ENCODE assay signal across 28 cellular contexts in the genomic region with DNA sequence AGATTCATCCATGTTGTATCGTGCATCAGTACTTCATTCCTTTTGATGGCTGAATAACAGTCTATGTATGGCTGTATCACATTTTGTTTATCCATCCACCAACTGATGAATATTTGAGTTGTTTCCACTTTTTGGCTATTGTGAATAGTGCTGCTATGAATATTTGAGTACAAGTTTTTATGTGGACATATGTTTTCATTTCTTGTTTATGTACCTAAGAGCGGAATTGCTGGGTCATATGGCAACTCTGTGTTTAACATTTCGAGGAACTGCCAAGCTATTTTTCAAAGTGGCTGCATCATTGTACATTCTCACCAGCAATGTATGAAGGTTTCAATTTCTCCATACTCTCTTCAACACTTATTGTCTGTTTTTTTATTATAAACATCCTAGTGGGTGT.
"Had no signal": no experiment of that assay in that cellular context is flagged by ENCODE, and none has a peak within 500 bp of the region (broad histone marks: within the 10 kb centered on the region; RNA-seq: fewer than 3 reads in every experiment).

No MANE protein-coding gene starts in this region.

- H3K4me3 Mint-ChIP-seq: stimulated activated effector memory CD8-positive, alpha-beta T cell treated with anti-CD3 and anti-CD28 coated beads, Interleukin-12 subunit alpha, Interleukin-12 subunit beta, amount 100 ng/mL, for 72 hours; stimulated activated memory B cell treated with anti-CD40 and anti-IgM and Interleukin-4, amounts not matched to agents 10 μg/mL and 1 μg/mL and 100 μg/mL, for 72 hours; stimulated activated naive B cell treated with anti-CD40 and anti-IgM and Interleukin-4, amounts not matched to agents 10 μg/mL and 1 μg/mL and 100 μg/mL, for 72 hours; stimulated activated naive CD8-positive, alpha-beta T cell treated with anti-CD3 and anti-CD28 coated beads, Interleukin-15, amount 100 ng/mL, for 72 hours; stimulated activated naive CD8-positive, alpha-beta T cell treated with anti-CD3 and anti-CD28 coated beads, Interleukin-15, Interleukin-2, amounts not matched to agents 100 ng/mL and 50 ng/mL, for 24 hours; type B pancreatic cell had no signal

- H3K9me3 Mint-ChIP-seq: stimulated activated effector memory CD8-positive, alpha-beta T cell treated with anti-CD3 and anti-CD28 coated beads, Interleukin-12 subunit alpha, Interleukin-12 subunit beta, amount 100 ng/mL, for 72 hours; stimulated activated memory B cell treated with anti-CD40 and anti-IgM and Interleukin-4, amounts not matched to agents 10 μg/mL and 1 μg/mL and 100 μg/mL, for 72 hours; stimulated activated naive B cell treated with anti-CD40 and anti-IgM and Interleukin-4, amounts not matched to agents 10 μg/mL and 1 μg/mL and 100 μg/mL, for 72 hours; stimulated activated naive CD8-positive, alpha-beta T cell treated with anti-CD3 and anti-CD28 coated beads, Interleukin-15, amount 100 ng/mL, for 72 hours; stimulated activated naive CD8-positive, alpha-beta T cell treated with anti-CD3 and anti-CD28 coated beads, Interleukin-15, Interleukin-2, amounts not matched to agents 100 ng/mL and 50 ng/mL, for 24 hours; type B pancreatic cell had no signal

- H3K27me3 ChIP-seq: stomach, suprapubic skin, testis, thyroid gland, tibial artery, tibial nerve, transverse colon, upper lobe of left lung, upper lobe of right lung, uterus, vagina had no signal

- H3K27me3 Mint-ChIP-seq: stimulated activated memory B cell treated with anti-CD40 and anti-IgM and Interleukin-4, amounts not matched to agents 10 μg/mL and 1 μg/mL and 100 μg/mL, for 72 hours; stimulated activated naive B cell treated with anti-CD40 and anti-IgM and Interleukin-4, amounts not matched to agents 10 μg/mL and 1 μg/mL and 100 μg/mL, for 72 hours; stimulated activated naive CD8-positive, alpha-beta T cell treated with anti-CD3 and anti-CD28 coated beads, Interleukin-15, amount 100 ng/mL, for 72 hours; stimulated activated naive CD8-positive, alpha-beta T cell treated with anti-CD3 and anti-CD28 coated beads, Interleukin-15, Interleukin-2, amounts not matched to agents 100 ng/mL and 50 ng/mL, for 24 hours; type B pancreatic cell had no signal

- H3K36me3 ChIP-seq: stomach, suprapubic skin, thoracic aorta, thyroid gland, tibial artery, tibial nerve, transverse colon, upper lobe of left lung, upper lobe of right lung, uterus, vagina had no signal

- H3K4me1 ChIP-seq: testis, uterus had no signal

- ATAC-seq: stimulated activated effector memory CD8-positive, alpha-beta T cell treated with anti-CD3 and anti-CD28 coated beads, Interleukin-12 subunit alpha, Interleukin-12 subunit beta, amount 100 ng/mL, for 72 hours; stimulated activated memory B cell treated with anti-CD40 and anti-IgM and Interleukin-4, amounts not matched to agents 10 μg/mL and 1 μg/mL and 100 μg/mL, for 72 hours; stimulated activated naive B cell treated with anti-CD40 and anti-IgM and Interleukin-4, amounts not matched to agents 10 μg/mL and 1 μg/mL and 100 μg/mL, for 72 hours; stimulated activated naive CD8-positive, alpha-beta T cell treated with anti-CD3 and anti-CD28 coated beads, Interleukin-15, amount 100 ng/mL, for 72 hours; stimulated activated naive CD8-positive, alpha-beta T cell treated with anti-CD3 and anti-CD28 coated beads, Interleukin-15, Interleukin-2, amounts not matched to agents 100 U/mL and 50 U/mL, for 24 hours; upper lobe of right lung had no signal

- H3K27ac ChIP-seq: stomach, suprapubic skin, testis, thoracic aorta, thyroid gland, tibial artery, transverse colon, upper lobe of left lung, upper lobe of right lung, uterus, vagina had no signal

- H3K36me3 Mint-ChIP-seq: stimulated activated memory B cell treated with anti-CD40 and anti-IgM and Interleukin-4, amounts not matched to agents 10 μg/mL and 1 μg/mL and 100 μg/mL, for 72 hours had no signal

- DNase-seq: stimulated activated CD4-positive, alpha-beta T cell treated with anti-CD3 and anti-CD28 coated beads, Interleukin-2, amount 100 ng/mL, for 48 hours; stimulated activated CD4-positive, alpha-beta T cell treated with anti-CD3 and anti-CD28 coated beads, Interleukin-4, amount 100 ng/mL, for 1 hour; stimulated activated CD4-positive, alpha-beta T cell treated with anti-CD3 and anti-CD28 coated beads, Interleukin-4, amount 100 ng/mL, for 24 hours; stimulated activated CD4-positive, alpha-beta T cell treated with anti-CD3 and anti-CD28 coated beads, Interleukin-4, amount 100 ng/mL, for 4 hours; stimulated activated CD8-positive, alpha-beta memory T cell treated with anti-CD3 and anti-CD28 coated beads, Interleukin-4, amount 100 ng/mL, for 48 hours; stimulated activated naive B cell treated with anti-CD40 and anti-IgM and Interleukin-4, amounts not matched to agents 10 μg/mL and 1 μg/mL and 100 μg/mL, for 72 hours; stimulated activated naive CD4-positive, alpha-beta T cell; stimulated activated naive CD4-positive, alpha-beta T cell treated with Interleukin-2 at 50 U/mL for 16 hours; stimulated activated naive CD8-positive, alpha-beta T cell treated with anti-CD3 and anti-CD28 coated beads, Interleukin-15, amount 100 ng/mL, for 72 hours; stimulated activated naive CD8-positive, alpha-beta T cell treated with anti-CD3 and anti-CD28 coated beads, Interleukin-15, Interleukin-2, amounts not matched to agents 100 U/mL and 50 U/mL, for 24 hours; stomach; substantia nigra; testis; thyroid gland; tibial artery; transverse colon; trophoblast cell; upper lobe of left lung; upper lobe of right lung; uterus had no signal

- H3K4me3 ChIP-seq: stomach, suprapubic skin, testis, thoracic aorta, thyroid gland, tibial artery, tibial nerve, transverse colon, upper lobe of left lung, upper lobe of right lung, uterus, vagina had no signal

- H3K9me3 ChIP-seq: stomach, suprapubic skin, testis, thoracic aorta, thyroid gland, tibial artery, tibial nerve, transverse colon, upper lobe of left lung, upper lobe of right lung, uterus, vagina had no signal

- H3K27ac Mint-ChIP-seq: stimulated activated effector memory CD8-positive, alpha-beta T cell treated with anti-CD3 and anti-CD28 coated beads, Interleukin-12 subunit alpha, Interleukin-12 subunit beta, amount 100 ng/mL, for 72 hours; stimulated activated memory B cell treated with anti-CD40 and anti-IgM and Interleukin-4, amounts not matched to agents 10 μg/mL and 1 μg/mL and 100 μg/mL, for 72 hours; stimulated activated naive B cell treated with anti-CD40 and anti-IgM and Interleukin-4, amounts not matched to agents 10 μg/mL and 1 μg/mL and 100 μg/mL, for 72 hours; stimulated activated naive CD8-positive, alpha-beta T cell treated with anti-CD3 and anti-CD28 coated beads, Interleukin-15, amount 100 ng/mL, for 72 hours; stimulated activated naive CD8-positive, alpha-beta T cell treated with anti-CD3 and anti-CD28 coated beads, Interleukin-15, Interleukin-2, amounts not matched to agents 100 ng/mL and 50 ng/mL, for 24 hours; type B pancreatic cell had no signal
